3 cellular contexts compared by ENCODE assay signal in the genomic region with DNA sequence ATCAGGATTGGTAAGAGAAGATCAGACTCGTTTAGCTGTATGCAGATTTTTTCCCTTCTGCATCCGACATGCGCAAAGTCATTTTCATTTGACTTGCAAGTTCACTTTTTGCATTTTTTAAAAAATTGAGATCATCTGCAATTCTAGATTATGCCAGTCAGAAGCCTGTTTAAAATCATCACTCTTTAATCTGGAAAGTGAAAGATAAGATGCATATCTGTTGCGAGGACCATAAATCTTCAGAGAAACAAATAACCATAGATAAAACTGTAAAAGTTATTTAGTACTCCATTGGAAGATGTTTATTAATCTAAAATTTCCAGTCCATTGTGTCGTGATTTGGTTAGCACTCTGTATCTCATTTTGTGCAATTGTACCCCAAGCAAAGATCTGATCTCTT.
A peak's percentile ranks its signal among the peaks of the same experiment; 100 is the strongest.
TF ChIP-seq lines count a peak whose summit lies in the region.

No MANE protein-coding gene starts in this region.

TF ChIP-seq in HEK293, 187 proteins besides CTCF, POLR2A, EP300 and RAD21 (continued from another document):
- TF ChIP-seq, protein P1, sequence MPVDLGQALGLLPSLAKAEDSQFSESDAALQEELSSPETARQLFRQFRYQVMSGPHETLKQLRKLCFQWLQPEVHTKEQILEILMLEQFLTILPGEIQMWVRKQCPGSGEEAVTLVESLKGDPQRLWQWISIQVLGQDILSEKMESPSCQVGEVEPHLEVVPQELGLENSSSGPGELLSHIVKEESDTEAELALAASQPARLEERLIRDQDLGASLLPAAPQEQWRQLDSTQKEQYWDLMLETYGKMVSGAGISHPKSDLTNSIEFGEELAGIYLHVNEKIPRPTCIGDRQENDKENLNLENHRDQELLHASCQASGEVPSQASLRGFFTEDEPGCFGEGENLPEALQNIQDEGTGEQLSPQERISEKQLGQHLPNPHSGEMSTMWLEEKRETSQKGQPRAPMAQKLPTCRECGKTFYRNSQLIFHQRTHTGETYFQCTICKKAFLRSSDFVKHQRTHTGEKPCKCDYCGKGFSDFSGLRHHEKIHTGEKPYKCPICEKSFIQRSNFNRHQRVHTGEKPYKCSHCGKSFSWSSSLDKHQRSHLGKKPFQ (tag by site-specific recombination; IDR thresholded peaks at IDR 0.05), result no peak

TF ChIP-seq in SK-N-SH, 30 proteins besides CTCF, POLR2A, EP300 and RAD21 (continued from another document):
- TF ChIP-seq GATA2 (CRISPR knock-in tag; IDR thresholded peaks at IDR 0.05) (peak; percentile 51; the same call in 1 of the 2 replicates), TEAD4 (IDR thresholded peaks at IDR 0.05; ENCODE audit: borderline replicate concordance, insufficient read depth) (no peak)

TF ChIP-seq in WTC11, 78 proteins besides CTCF, POLR2A, EP300 and RAD21:
- TF ChIP-seq, protein P2, sequence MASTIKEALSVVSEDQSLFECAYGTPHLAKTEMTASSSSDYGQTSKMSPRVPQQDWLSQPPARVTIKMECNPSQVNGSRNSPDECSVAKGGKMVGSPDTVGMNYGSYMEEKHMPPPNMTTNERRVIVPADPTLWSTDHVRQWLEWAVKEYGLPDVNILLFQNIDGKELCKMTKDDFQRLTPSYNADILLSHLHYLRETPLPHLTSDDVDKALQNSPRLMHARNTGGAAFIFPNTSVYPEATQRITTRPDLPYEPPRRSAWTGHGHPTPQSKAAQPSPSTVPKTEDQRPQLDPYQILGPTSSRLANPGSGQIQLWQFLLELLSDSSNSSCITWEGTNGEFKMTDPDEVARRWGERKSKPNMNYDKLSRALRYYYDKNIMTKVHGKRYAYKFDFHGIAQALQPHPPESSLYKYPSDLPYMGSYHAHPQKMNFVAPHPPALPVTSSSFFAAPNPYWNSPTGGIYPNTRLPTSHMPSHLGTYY (CRISPR knock-in tag; IDR thresholded peaks at IDR 0.05), result no peak
- TF ChIP-seq MYBL2 (CRISPR knock-in tag; IDR thresholded peaks at IDR 0.05) (no peak), NFE2L1 (CRISPR knock-in tag; IDR thresholded peaks at IDR 0.05) (no peak), GTF2I (CRISPR knock-in tag; conservative IDR thresholded peaks at IDR 0.05) (no peak), TP53 (CRISPR knock-in tag; IDR thresholded peaks at IDR 0.05) (no peak), GRHL2 (CRISPR knock-in tag; IDR thresholded peaks at IDR 0.05; ENCODE audit: insufficient replicate concordance, severe bottlenecking) (no peak), RELA (CRISPR knock-in tag; IDR thresholded peaks at IDR 0.05; ENCODE audit: borderline replicate concordance) (no peak), MXD4 (CRISPR knock-in tag; IDR thresholded peaks at IDR 0.05; ENCODE audit: borderline replicate concordance) (no peak), SMAD4 (CRISPR knock-in tag; IDR thresholded peaks at IDR 0.05) (no peak), RORB (CRISPR knock-in tag; IDR thresholded peaks at IDR 0.05) (no peak), PRRX2 (CRISPR knock-in tag; IDR thresholded peaks at IDR 0.05) (no peak), CREB1 (CRISPR knock-in tag; IDR thresholded peaks at IDR 0.05) (no peak)
- TF ChIP-seq, protein P3, sequence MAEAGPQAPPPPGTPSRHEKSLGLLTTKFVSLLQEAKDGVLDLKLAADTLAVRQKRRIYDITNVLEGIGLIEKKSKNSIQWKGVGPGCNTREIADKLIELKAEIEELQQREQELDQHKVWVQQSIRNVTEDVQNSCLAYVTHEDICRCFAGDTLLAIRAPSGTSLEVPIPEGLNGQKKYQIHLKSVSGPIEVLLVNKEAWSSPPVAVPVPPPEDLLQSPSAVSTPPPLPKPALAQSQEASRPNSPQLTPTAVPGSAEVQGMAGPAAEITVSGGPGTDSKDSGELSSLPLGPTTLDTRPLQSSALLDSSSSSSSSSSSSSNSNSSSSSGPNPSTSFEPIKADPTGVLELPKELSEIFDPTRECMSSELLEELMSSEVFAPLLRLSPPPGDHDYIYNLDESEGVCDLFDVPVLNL (CRISPR knock-in tag; IDR thresholded peaks at IDR 0.05; ENCODE audit: borderline replicate concordance, low read depth), result no peak
